In genomic region chr6:35037289-35038038, GRCh38 we compare ENCODE assay signal across 18 cellular contexts.
A peak's percentile ranks its signal among the peaks of the same experiment; 100 is the strongest.
DNase-seq lines count a peak whose midpoint lies in the region; ATAC-seq, FAIRE-seq and TF ChIP-seq lines count a peak whose summit lies in the region.
"Had no signal": no experiment of that assay in that cellular context is flagged by ENCODE, and none has a peak within 500 bp of the region (broad histone marks: within the 10 kb centered on the region; RNA-seq: fewer than 3 reads in every experiment).

No MANE protein-coding gene starts in this region.

- peaks cover 5% of the 10 kb centered on the region for H3K36me3 Mint-ChIP-seq in activated T-helper 17 cell treated with anti-CD3 and anti-CD28 coated beads, Interleukin-2, amount 50 U/mL, for 72 hours (ENCODE audit: low read depth)
- H3K36me3 Mint-ChIP-seq in CD4-positive, alpha-beta memory T cell: peaks cover 17 to 33% of the 10 kb centered on the region in 2 donors
- peaks cover 0 to 29% (median 9%) of the 10 kb centered on the region in 3 donors for H3K36me3 Mint-ChIP-seq in CD8-positive, alpha-beta memory T cell

- H3K27ac ChIP-seq in HUES6 (ENCODE audit: low read depth, low read length) (peak overlapping the region; percentile 10; the same call in 1 of the 2 replicates), lower lobe of right lung (peak overlapping the region; percentile 5), thoracic aorta (peak overlapping the region; percentile 88 to 89)
- no peak overlapping the region for H3K27ac ChIP-seq in CD4-positive, alpha-beta memory T cell (ENCODE audit: low read depth, low read length)
- no peak overlapping the region for H3K27ac ChIP-seq in CD8-positive, alpha-beta memory T cell (ENCODE audit: low read depth, low read length)
- H3K27ac ChIP-seq: PC-9, SJCRH30, uterus had no signal

- no peak for ATAC-seq in activated T-helper 17 cell treated with anti-CD3 and anti-CD28 coated beads, Interleukin-2, amount 50 U/mL, for 72 hours (replicated peaks)
- ATAC-seq in lower lobe of right lung (no peak), thoracic aorta (ENCODE audit: insufficient number of reproducible peaks, low FRiP score, low read depth) (no peak), HG02759 (IDR thresholded peaks at IDR 0.05; ENCODE audit: unreplicated experiment) (no peak)
- ATAC-seq: right cardiac atrium had no signal

- no peaks in the 10 kb centered on the region for H3K27me3 Mint-ChIP-seq in activated T-helper 17 cell treated with anti-CD3 and anti-CD28 coated beads, Interleukin-2, amount 50 U/mL, for 72 hours
- H3K27me3 Mint-ChIP-seq in CD4-positive, alpha-beta memory T cell: no peaks in the 10 kb centered on the region
- H3K27me3 Mint-ChIP-seq in CD8-positive, alpha-beta memory T cell: peaks cover 0 to 2% of the 10 kb centered on the region in 2 donors

- H3K4me1 ChIP-seq in HUES6 (ENCODE audit: control insufficient read depth, insufficient read depth, low read length) (peaks cover 42% of the 10 kb centered on the region), lower lobe of right lung (peaks cover 64% of the 10 kb centered on the region), thoracic aorta (ENCODE audit: control insufficient read depth in 1 of 2, low read depth in 2 of 2) (peaks cover 54 to 92% of the 10 kb centered on the region in 2 donors)
- H3K4me1 ChIP-seq in CD4-positive, alpha-beta memory T cell (ENCODE audit: insufficient read depth, low read length): no peaks in the 10 kb centered on the region
- no peaks in the 10 kb centered on the region for H3K4me1 ChIP-seq in CD8-positive, alpha-beta memory T cell (ENCODE audit: insufficient read depth, low read length)
- H3K4me1 ChIP-seq: uterus had no signal

- TF ChIP-seq POLR2A in GM12891 (IDR thresholded peaks at IDR 0.05; ENCODE audit: low read depth, low read length): no peak

- POLR2A ChIA-PET in CD4-positive, alpha-beta memory T cell (lab: Charles Lee; ENCODE audit: partially characterized antibody): no interaction called here
- POLR2A ChIA-PET in CD8-positive, alpha-beta memory T cell (lab: Charles Lee): no interaction called here

- intact Hi-C loops in lower lobe of right lung (cut with DNase I): no loop called here
- intact Hi-C loops in CD4-positive, alpha-beta memory T cell (cut with micrococcal nuclease): no loop called here

- no peak for FAIRE-seq in GM12891 (lab: Jason Lieb, UNC)
- FAIRE-seq: H54 had no signal

- no peaks in the 10 kb centered on the region for H3K9me3 Mint-ChIP-seq in activated T-helper 17 cell treated with anti-CD3 and anti-CD28 coated beads, Interleukin-2, amount 50 U/mL, for 72 hours
- H3K9me3 Mint-ChIP-seq in CD4-positive, alpha-beta memory T cell: no peaks in the 10 kb centered on the region
- H3K9me3 Mint-ChIP-seq in CD8-positive, alpha-beta memory T cell: no peaks in the 10 kb centered on the region

- H3K27ac Mint-ChIP-seq in activated T-helper 17 cell treated with anti-CD3 and anti-CD28 coated beads, Interleukin-2, amount 50 U/mL, for 72 hours: peak overlapping the region; percentile 20
- no peak overlapping the region for H3K27ac Mint-ChIP-seq in CD4-positive, alpha-beta memory T cell
- peak overlapping the region in 1 of 8 donors; percentile 70 for H3K27ac Mint-ChIP-seq in CD8-positive, alpha-beta memory T cell

- H3K4me1 Mint-ChIP-seq in activated T-helper 17 cell treated with anti-CD3 and anti-CD28 coated beads, Interleukin-2, amount 50 U/mL, for 72 hours: no peaks in the 10 kb centered on the region
- H3K4me1 Mint-ChIP-seq in CD4-positive, alpha-beta memory T cell: no peaks in the 10 kb centered on the region
- peaks cover 0 to 1% (median 0%) of the 10 kb centered on the region in 3 donors for H3K4me1 Mint-ChIP-seq in CD8-positive, alpha-beta memory T cell

- no peak for DNase-seq in lower lobe of right lung
- DNase-seq in thoracic aorta (ENCODE audit: low spot score): no peak
- DNase-seq in GM12891 (ENCODE audit: insufficient read length, low spot score): no peak
- DNase-seq in CD4-positive, alpha-beta memory T cell: no peak
- DNase-seq in CD8-positive, alpha-beta memory T cell: no peak
- DNase-seq: activated CD4-positive, CD25-positive, alpha-beta regulatory T cell; COR-L47; KG1; NCI-H748 treated with DMSO at 0.1 percent for 48 hours; PC-9; right cardiac atrium; SJCRH30; stimulated activated naive CD4-positive, alpha-beta T cell; uterus had no signal

- H3K4me3 ChIP-seq in HUES6 (ENCODE audit: low read depth, low read length): peak overlapping the region; percentile 11; the same call in 1 of the 2 replicates
- no peak overlapping the region for H3K4me3 ChIP-seq in lower lobe of right lung
- H3K4me3 ChIP-seq in thoracic aorta: no peak overlapping the region
- H3K4me3 ChIP-seq in CD4-positive, alpha-beta memory T cell (ENCODE audit: low read length in 2 of 2): no peak overlapping the region
- H3K4me3 ChIP-seq in CD8-positive, alpha-beta memory T cell (ENCODE audit: low read length): no peak overlapping the region
- H3K4me3 ChIP-seq: PC-9, SJCRH30, uterus had no signal

- peak overlapping the region; percentile 13 for H3K9ac ChIP-seq in HUES6 (ENCODE audit: low read length)

- H3K4me3 Mint-ChIP-seq in activated T-helper 17 cell treated with anti-CD3 and anti-CD28 coated beads, Interleukin-2, amount 50 U/mL, for 72 hours: no peak overlapping the region
- H3K4me3 Mint-ChIP-seq in CD4-positive, alpha-beta memory T cell: no peak overlapping the region
- H3K4me3 Mint-ChIP-seq in CD8-positive, alpha-beta memory T cell: no peak overlapping the region

- H3K36me3 ChIP-seq in HUES6 (ENCODE audit: control insufficient read depth, insufficient read depth, low read length) (peaks cover 9% of the 10 kb centered on the region; the same call in 1 of the 2 replicates), lower lobe of right lung (peaks cover 11% of the 10 kb centered on the region), thoracic aorta (no peaks in the 10 kb centered on the region)
- H3K36me3 ChIP-seq in CD4-positive, alpha-beta memory T cell (ENCODE audit: insufficient read depth, low read length): no peaks in the 10 kb centered on the region
- H3K36me3 ChIP-seq in CD8-positive, alpha-beta memory T cell (ENCODE audit: insufficient read depth, low read length): no peaks in the 10 kb centered on the region
- H3K36me3 ChIP-seq: uterus had no signal

- H3K27me3 ChIP-seq in HUES6 (ENCODE audit: control insufficient read depth, insufficient read depth, low read length) (no peaks in the 10 kb centered on the region), lower lobe of right lung (ENCODE audit: low read depth) (no peaks in the 10 kb centered on the region), thoracic aorta (replicated peaks; ENCODE audit: insufficient read depth) (no peaks in the 10 kb centered on the region)
- H3K27me3 ChIP-seq in CD4-positive, alpha-beta memory T cell (ENCODE audit: insufficient read depth, low read length): no peaks in the 10 kb centered on the region
- no peaks in the 10 kb centered on the region for H3K27me3 ChIP-seq in CD8-positive, alpha-beta memory T cell (ENCODE audit: insufficient read depth, low read length, poor library complexity, severe bottlenecking)
- H3K27me3 ChIP-seq: SJCRH30, uterus had no signal

- CTCF ChIA-PET in CD4-positive, alpha-beta memory T cell (lab: Charles Lee; ENCODE audit: partially characterized antibody): no interaction called here
- CTCF ChIA-PET in CD8-positive, alpha-beta memory T cell (lab: Charles Lee): no interaction called here

- no peak for TF ChIP-seq CTCF in lower lobe of right lung (IDR thresholded peaks at IDR 0.05)
- no peak for TF ChIP-seq CTCF in thoracic aorta (IDR thresholded peaks at IDR 0.05)

- no peaks in the 10 kb centered on the region for H3K9me3 ChIP-seq in HUES6 (ENCODE audit: control insufficient read depth, insufficient read depth, low read depth, low read length)
- H3K9me3 ChIP-seq in lower lobe of right lung: no peaks in the 10 kb centered on the region
- H3K9me3 ChIP-seq in thoracic aorta: no peaks in the 10 kb centered on the region
- no peaks in the 10 kb centered on the region for H3K9me3 ChIP-seq in CD4-positive, alpha-beta memory T cell (ENCODE audit: control insufficient read depth in 1 of 2, low read length in 2 of 2)
- H3K9me3 ChIP-seq in CD8-positive, alpha-beta memory T cell (ENCODE audit: low read length): no peaks in the 10 kb centered on the region
- H3K9me3 ChIP-seq: SJCRH30, uterus had no signal

TF ChIP-seq in GM12891, 5 proteins besides CTCF, POLR2A, EP300 and RAD21:
- TF ChIP-seq PAX5 (IDR thresholded peaks at IDR 0.05; ENCODE audit: insufficient read depth, low read length, severe bottlenecking) (no peak), SPI1 (IDR thresholded peaks at IDR 0.05; ENCODE audit: low read depth, low read length) (no peak), POLR2AphosphoS5 (IDR thresholded peaks at IDR 0.05; ENCODE audit: low read depth, low read length) (no peak), POU2F2 (IDR thresholded peaks at IDR 0.05; ENCODE audit: low read depth, low read length) (no peak), TAF1 (IDR thresholded peaks at IDR 0.05; ENCODE audit: low read depth, low read length) (no peak)

Comparison
In these comparisons a context has a peak if more than half of its experiments do, and no peak if none do; other contexts are left out.
1. H3K27ac ChIP-seq: peak in HUES6 (single experiment), lower lobe of right lung (single experiment) and thoracic aorta (2 of 2); none in CD4-positive, alpha-beta memory T cell (single experiment) and CD8-positive, alpha-beta memory T cell (single experiment).